In the genomic region with DNA sequence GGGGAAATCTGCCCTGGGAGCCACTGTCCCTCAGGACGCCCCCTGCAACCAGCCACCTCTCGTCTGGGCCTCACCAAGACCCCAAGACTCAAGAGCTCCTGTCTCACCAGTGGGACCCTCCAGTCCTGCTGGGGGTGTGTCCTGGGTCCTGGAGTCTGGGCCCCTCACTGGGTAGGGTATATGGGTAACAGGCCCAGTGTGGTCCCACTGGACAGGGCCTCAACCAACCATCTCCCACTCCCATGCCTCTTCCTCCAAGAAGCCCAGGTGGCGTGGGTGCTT, we compare ENCODE assay signal across 8 cellular contexts. TPM values are rescaled to one million over a fixed set of nuclear protein-coding genes. Genes with fewer than 3 reads are reported as not detected.
DNase-seq lines count a peak whose midpoint lies in the region; ATAC-seq and TF ChIP-seq lines count a peak whose summit lies in the region.

No MANE protein-coding gene starts in this region.

- no peak overlapping the region for H3K4me3 ChIP-seq in CD8-positive, alpha-beta T cell (ENCODE audit: low read depth, low read length)
- no peak overlapping the region for H3K4me3 ChIP-seq in PC-9
- no peak overlapping the region for H3K4me3 ChIP-seq in esophagus (ENCODE audit: low read depth in 1 of 2, low read length in 2 of 2)
- no peak overlapping the region for H3K4me3 ChIP-seq in parathyroid adenoma (ENCODE audit: low read depth, low read length)
- no peak overlapping the region for H3K4me3 ChIP-seq in MG63

- H2AFZ ChIP-seq in PC-9, result no peak overlapping the region
- H2AFZ ChIP-seq in parathyroid adenoma, result no peak overlapping the region

- DNase-seq in CD8-positive, alpha-beta T cell, result no peak
- DNase-seq in PC-9 (no peak), foreskin melanocyte (no peak), MG63 (no peak)

- H3F3A ChIP-seq in PC-9 (ENCODE audit: insufficient read depth, low read depth), result peaks cover 32% of the 10 kb centered on the region; the same call in 1 of the 2 replicates

- H3K79me2 ChIP-seq in PC-9 (ENCODE audit: low read depth), result peaks cover 5% of the 10 kb centered on the region; the same call in 1 of the 2 replicates
- no peaks in the 10 kb centered on the region for H3K79me2 ChIP-seq in parathyroid adenoma

- intact Hi-C loops in CD8-positive, alpha-beta T cell (cut with DNase I, micrococcal nuclease), result no loop called here
- intact Hi-C loops in PC-9 (cut with micrococcal nuclease; ENCODE audit: unreplicated experiment), result loop anchor here (10.0 kb wide), 1 partner anchor 90 kb away; a partner anchor contains a TSS

- H3K4me3 Mint-ChIP-seq in CD8-positive, alpha-beta T cell, result peak overlapping the region; percentile 57

- 51 to 57% methylated on average over 3 of the region's 3 CpGs for whole genome bisulfite sequencing in esophagus, 2 donors

- H3K27ac ChIP-seq in CD8-positive, alpha-beta T cell (ENCODE audit: low read depth, low read length), result no peak overlapping the region
- H3K27ac ChIP-seq in PC-9 (no peak overlapping the region), esophagus (ENCODE audit: low read depth in 2 of 2, low read length in 1 of 2) (peak overlapping the region; percentile 97 to 99), parathyroid adenoma (peak overlapping the region; percentile 67)

- peaks cover 23% of the 10 kb centered on the region for H3K27me3 Mint-ChIP-seq in CD8-positive, alpha-beta T cell (ENCODE audit: low read depth)

- no peaks in the 10 kb centered on the region for H4K20me1 ChIP-seq in PC-9 (ENCODE audit: insufficient read depth)

- no peak overlapping the region for H3K9ac ChIP-seq in parathyroid adenoma

- no peaks in the 10 kb centered on the region for H3K36me3 Mint-ChIP-seq in CD8-positive, alpha-beta T cell

- POLR2A ChIA-PET in CD8-positive, alpha-beta T cell (lab: Charles Lee), result interaction anchor here (2.0 kb wide), 1 partner anchor 28 kb away, joined by 9 read pairs; a partner anchor contains a TSS
- POLR2A ChIA-PET in PC-9 (lab: Charles Lee; ENCODE audit: unreplicated experiment), result no interaction called here

- no peaks in the 10 kb centered on the region for H3K9me3 Mint-ChIP-seq in CD8-positive, alpha-beta T cell

- no peaks in the 10 kb centered on the region for H3K36me3 ChIP-seq in CD8-positive, alpha-beta T cell (ENCODE audit: insufficient read depth, low read length)
- H3K36me3 ChIP-seq in PC-9 (ENCODE audit: low read depth) (no peaks in the 10 kb centered on the region), esophagus (ENCODE audit: control insufficient read depth in 2 of 2, insufficient read depth in 2 of 2, low read length in 1 of 2) (peaks cover 0 to 2% of the 10 kb centered on the region in 2 donors), parathyroid adenoma (ENCODE audit: control insufficient read depth, insufficient read depth, low read length) (no peaks in the 10 kb centered on the region), MG63 (no peaks in the 10 kb centered on the region)

- no peak overlapping the region for H3K27ac Mint-ChIP-seq in CD8-positive, alpha-beta T cell

- H3K4me2 ChIP-seq in PC-9 (peak overlapping the region; percentile 85), parathyroid adenoma (ENCODE audit: low read length) (no peak overlapping the region)

- H3K27me3 ChIP-seq in CD8-positive, alpha-beta T cell (ENCODE audit: insufficient read depth, low read length), result peaks cover 31% of the 10 kb centered on the region
- H3K27me3 ChIP-seq in PC-9 (ENCODE audit: insufficient read depth, low read depth), result no peaks in the 10 kb centered on the region
- H3K27me3 ChIP-seq in esophagus (ENCODE audit: control insufficient read depth in 1 of 2, insufficient read depth in 2 of 2, low read length in 2 of 2), result no peaks in the 10 kb centered on the region
- no peaks in the 10 kb centered on the region for H3K27me3 ChIP-seq in parathyroid adenoma (ENCODE audit: control insufficient read depth, insufficient read depth, low read length)
- H3K27me3 ChIP-seq in MG63, result no peaks in the 10 kb centered on the region

- BruUV-seq in PC-9 (replicated peaks; lab: Mats Ljungman, UMichigan), result no TSS peak

- peaks cover 8% of the 10 kb centered on the region for H3K4me1 Mint-ChIP-seq in CD8-positive, alpha-beta T cell (ENCODE audit: low read depth)

- no peaks in the 10 kb centered on the region for H3K9me2 ChIP-seq in PC-9 (ENCODE audit: insufficient read depth)

- CTCF ChIA-PET in CD8-positive, alpha-beta T cell (lab: Charles Lee), result no interaction called here
- CTCF ChIA-PET in PC-9 (lab: Charles Lee), result interaction anchor here (0.5 kb wide), 1 partner anchor 13 kb away, joined by 5 read pairs; no protein-coding TSS in a partner anchor

- H3K4me1 ChIP-seq in CD8-positive, alpha-beta T cell (ENCODE audit: insufficient read depth, low read length), result peaks cover 23% of the 10 kb centered on the region
- H3K4me1 ChIP-seq in PC-9 (replicated peaks; ENCODE audit: insufficient read depth) (peaks cover 63% of the 10 kb centered on the region), esophagus (ENCODE audit: control insufficient read depth in 2 of 2, insufficient read depth in 2 of 2, low read length in 1 of 2) (peaks cover 23 to 55% of the 10 kb centered on the region in 2 donors), parathyroid adenoma (no peaks in the 10 kb centered on the region)

- TF ChIP-seq CTCF in CD8-positive, alpha-beta T cell (IDR thresholded peaks at IDR 0.05), result no peak
- TF ChIP-seq CTCF in PC-9 (conservative IDR thresholded peaks at IDR 0.05), result no peak
- TF ChIP-seq CTCF in parathyroid adenoma (IDR thresholded peaks at IDR 0.05), result no peak

- H3K9me3 ChIP-seq in CD8-positive, alpha-beta T cell (ENCODE audit: low read length), result no peaks in the 10 kb centered on the region
- H3K9me3 ChIP-seq in PC-9 (ENCODE audit: insufficient read depth, low read depth) (no peaks in the 10 kb centered on the region), esophagus (ENCODE audit: control insufficient read depth in 2 of 2, insufficient read depth in 1 of 2, low read depth in 1 of 2, low read length in 1 of 2) (no peaks in the 10 kb centered on the region), parathyroid adenoma (ENCODE audit: control insufficient read depth, low read length) (no peaks in the 10 kb centered on the region), MG63 (no peaks in the 10 kb centered on the region)

- ATAC-seq in CD8-positive, alpha-beta T cell, result no peak
- ATAC-seq in GM21381 (IDR thresholded peaks at IDR 0.05; ENCODE audit: unreplicated experiment) (no peak), HG02759 (IDR thresholded peaks at IDR 0.05; ENCODE audit: unreplicated experiment) (no peak)

RNA-seq across cellular contexts. Expression of a gene that starts 0.7 kb away (rescaled TPM):
- total RNA-seq in CD8-positive, alpha-beta T cell, result not detected
- total RNA-seq in PC-9 (2021), result 56.6 and 65.9 TPM in 2 replicates
- polyA plus RNA-seq in esophagus, result 10 to 100 TPM; 21.0 to 21.4 TPM
- 0.59 and 6.2 TPM in 2 replicates for total RNA-seq in MG63 (2014; rRNA removed; shearing (Covaris generic); ENCODE audit: low replicate concordance)

RNA-seq across cellular contexts. Expression of a gene that starts 13.7 kb away (rescaled TPM):
- total RNA-seq in CD8-positive, alpha-beta T cell, result not detected
- total RNA-seq in PC-9 (2021), result 14.7 and 18.9 TPM in 2 replicates
- polyA plus RNA-seq in esophagus, result 10 to 100 TPM; 10.6 to 12.4 TPM
- not detected in 2 replicates for total RNA-seq in MG63 (2014; rRNA removed; shearing (Covaris generic); ENCODE audit: low replicate concordance)

RNA-seq across cellular contexts. Expression of a gene that starts 14.7 kb away (rescaled TPM):
- total RNA-seq in CD8-positive, alpha-beta T cell, result under 1 TPM; 0.79 to 0.89 TPM
- 4.0 and 4.2 TPM in 2 replicates for total RNA-seq in PC-9 (2021)
- polyA plus RNA-seq in esophagus, result 1 to 10 TPM; 1.8 to 2.1 TPM
- not detected in 2 replicates for total RNA-seq in MG63 (2014; rRNA removed; shearing (Covaris generic); ENCODE audit: low replicate concordance)

RNA-seq across cellular contexts. Expression of a gene that starts 27.7 kb away (rescaled TPM):
- 10 to 100 TPM; 92.6 to 92.7 TPM for total RNA-seq in CD8-positive, alpha-beta T cell
- 90.5 and 90.8 TPM in 2 replicates for total RNA-seq in PC-9 (2021)
- polyA plus RNA-seq in esophagus, result 100 to 1,000 TPM in 1 of 2 donors, 10 to 100 TPM in 1; 59.1 to 148 TPM
- total RNA-seq in MG63 (2014; rRNA removed; shearing (Covaris generic); ENCODE audit: low replicate concordance), result 32.0 and 55.2 TPM in 2 replicates

RNA-seq across cellular contexts. Expression of a gene that starts 35.6 kb away (rescaled TPM):
- 100 to 1,000 TPM; 307 to 328 TPM for total RNA-seq in CD8-positive, alpha-beta T cell
- 162 and 183 TPM in 2 replicates for total RNA-seq in PC-9 (2021)
- 100 to 1,000 TPM in 1 of 2 donors, 10 to 100 TPM in 1; 97.9 to 210 TPM for polyA plus RNA-seq in esophagus
- 45.1 and 47.9 TPM in 2 replicates for total RNA-seq in MG63 (2014; rRNA removed; shearing (Covaris generic); ENCODE audit: low replicate concordance)

Comparison
In these comparisons a context has a peak if more than half of its experiments do, and no peak if none do; other contexts are left out.
1. H3K27ac ChIP-seq: peak in esophagus (2 of 2) and parathyroid adenoma (single experiment); none in CD8-positive, alpha-beta T cell (single experiment) and PC-9 (single experiment).
2. RNA of a gene that starts 13.7 kb away (total RNA-seq): 14.7 to 18.9 TPM in PC-9; not detected in CD8-positive, alpha-beta T cell and not detected in MG63; every median in the first group is over 10 times any median in the second.